ENCODE assay signal across 1 cellular context in the genomic region with DNA sequence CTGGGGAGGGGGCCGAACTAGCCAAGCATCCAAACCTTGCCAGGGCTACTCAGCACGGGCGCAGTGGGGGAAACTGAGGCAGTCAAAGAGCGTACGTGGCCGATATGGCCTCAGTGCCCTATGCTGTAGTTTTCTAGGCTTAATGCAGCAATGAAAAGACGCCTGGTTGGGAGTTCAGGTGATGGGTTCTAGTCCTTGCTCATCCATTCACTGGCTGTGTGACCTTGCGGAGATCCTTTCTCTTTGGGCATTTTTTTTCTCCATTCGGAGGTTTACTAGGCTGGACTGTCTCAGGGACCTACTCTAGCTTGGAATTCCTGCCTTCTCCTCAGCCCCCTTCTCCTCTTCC.
TF ChIP-seq lines count a peak whose summit lies in the region.

No MANE protein-coding gene starts in this region.

TF ChIP-seq in HepG2, 621 proteins besides CTCF, POLR2A, EP300 and RAD21 (continues in another document):
- TF ChIP-seq PHF21A (CRISPR knock-in tag; IDR thresholded peaks at IDR 0.05), result no peak
- TF ChIP-seq CBX5 (CRISPR knock-in tag; IDR thresholded peaks at IDR 0.05; ENCODE audit: borderline replicate concordance), result peak; percentile 49; the same call in 1 of the 2 replicates
- TF ChIP-seq GFI1 (CRISPR knock-in tag; IDR thresholded peaks at IDR 0.05; ENCODE audit: borderline replicate concordance), result no peak
- no peak for TF ChIP-seq SPEN (CRISPR knock-in tag; IDR thresholded peaks at IDR 0.05; ENCODE audit: low read depth)
- TF ChIP-seq ZNF441 (CRISPR knock-in tag; IDR thresholded peaks at IDR 0.05; ENCODE audit: borderline replicate concordance), result no peak
- TF ChIP-seq, protein P1, sequence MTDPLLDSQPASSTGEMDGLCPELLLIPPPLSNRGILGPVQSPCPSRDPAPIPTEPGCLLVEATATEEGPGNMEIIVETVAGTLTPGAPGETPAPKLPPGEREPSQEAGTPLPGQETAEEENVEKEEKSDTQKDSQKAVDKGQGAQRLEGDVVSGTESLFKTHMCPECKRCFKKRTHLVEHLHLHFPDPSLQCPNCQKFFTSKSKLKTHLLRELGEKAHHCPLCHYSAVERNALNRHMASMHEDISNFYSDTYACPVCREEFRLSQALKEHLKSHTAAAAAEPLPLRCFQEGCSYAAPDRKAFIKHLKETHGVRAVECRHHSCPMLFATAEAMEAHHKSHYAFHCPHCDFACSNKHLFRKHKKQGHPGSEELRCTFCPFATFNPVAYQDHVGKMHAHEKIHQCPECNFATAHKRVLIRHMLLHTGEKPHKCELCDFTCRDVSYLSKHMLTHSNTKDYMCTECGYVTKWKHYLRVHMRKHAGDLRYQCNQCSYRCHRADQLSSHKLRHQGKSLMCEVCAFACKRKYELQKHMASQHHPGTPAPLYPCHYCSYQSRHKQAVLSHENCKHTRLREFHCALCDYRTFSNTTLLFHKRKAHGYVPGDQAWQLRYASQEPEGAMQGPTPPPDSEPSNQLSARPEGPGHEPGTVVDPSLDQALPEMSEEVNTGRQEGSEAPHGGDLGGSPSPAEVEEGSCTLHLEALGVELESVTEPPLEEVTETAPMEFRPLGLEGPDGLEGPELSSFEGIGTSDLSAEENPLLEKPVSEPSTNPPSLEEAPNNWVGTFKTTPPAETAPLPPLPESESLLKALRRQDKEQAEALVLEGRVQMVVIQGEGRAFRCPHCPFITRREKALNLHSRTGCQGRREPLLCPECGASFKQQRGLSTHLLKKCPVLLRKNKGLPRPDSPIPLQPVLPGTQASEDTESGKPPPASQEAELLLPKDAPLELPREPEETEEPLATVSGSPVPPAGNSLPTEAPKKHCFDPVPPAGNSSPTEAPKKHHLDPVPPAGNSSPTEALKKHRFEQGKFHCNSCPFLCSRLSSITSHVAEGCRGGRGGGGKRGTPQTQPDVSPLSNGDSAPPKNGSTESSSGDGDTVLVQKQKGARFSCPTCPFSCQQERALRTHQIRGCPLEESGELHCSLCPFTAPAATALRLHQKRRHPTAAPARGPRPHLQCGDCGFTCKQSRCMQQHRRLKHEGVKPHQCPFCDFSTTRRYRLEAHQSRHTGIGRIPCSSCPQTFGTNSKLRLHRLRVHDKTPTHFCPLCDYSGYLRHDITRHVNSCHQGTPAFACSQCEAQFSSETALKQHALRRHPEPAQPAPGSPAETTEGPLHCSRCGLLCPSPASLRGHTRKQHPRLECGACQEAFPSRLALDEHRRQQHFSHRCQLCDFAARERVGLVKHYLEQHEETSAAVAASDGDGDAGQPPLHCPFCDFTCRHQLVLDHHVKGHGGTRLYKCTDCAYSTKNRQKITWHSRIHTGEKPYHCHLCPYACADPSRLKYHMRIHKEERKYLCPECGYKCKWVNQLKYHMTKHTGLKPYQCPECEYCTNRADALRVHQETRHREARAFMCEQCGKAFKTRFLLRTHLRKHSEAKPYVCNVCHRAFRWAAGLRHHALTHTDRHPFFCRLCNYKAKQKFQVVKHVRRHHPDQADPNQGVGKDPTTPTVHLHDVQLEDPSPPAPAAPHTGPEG (CRISPR knock-in tag; IDR thresholded peaks at IDR 0.05), result 0 out of 2 replicates have a peak, but pooled peaks have one; percentile 30
- TF ChIP-seq, protein P2, sequence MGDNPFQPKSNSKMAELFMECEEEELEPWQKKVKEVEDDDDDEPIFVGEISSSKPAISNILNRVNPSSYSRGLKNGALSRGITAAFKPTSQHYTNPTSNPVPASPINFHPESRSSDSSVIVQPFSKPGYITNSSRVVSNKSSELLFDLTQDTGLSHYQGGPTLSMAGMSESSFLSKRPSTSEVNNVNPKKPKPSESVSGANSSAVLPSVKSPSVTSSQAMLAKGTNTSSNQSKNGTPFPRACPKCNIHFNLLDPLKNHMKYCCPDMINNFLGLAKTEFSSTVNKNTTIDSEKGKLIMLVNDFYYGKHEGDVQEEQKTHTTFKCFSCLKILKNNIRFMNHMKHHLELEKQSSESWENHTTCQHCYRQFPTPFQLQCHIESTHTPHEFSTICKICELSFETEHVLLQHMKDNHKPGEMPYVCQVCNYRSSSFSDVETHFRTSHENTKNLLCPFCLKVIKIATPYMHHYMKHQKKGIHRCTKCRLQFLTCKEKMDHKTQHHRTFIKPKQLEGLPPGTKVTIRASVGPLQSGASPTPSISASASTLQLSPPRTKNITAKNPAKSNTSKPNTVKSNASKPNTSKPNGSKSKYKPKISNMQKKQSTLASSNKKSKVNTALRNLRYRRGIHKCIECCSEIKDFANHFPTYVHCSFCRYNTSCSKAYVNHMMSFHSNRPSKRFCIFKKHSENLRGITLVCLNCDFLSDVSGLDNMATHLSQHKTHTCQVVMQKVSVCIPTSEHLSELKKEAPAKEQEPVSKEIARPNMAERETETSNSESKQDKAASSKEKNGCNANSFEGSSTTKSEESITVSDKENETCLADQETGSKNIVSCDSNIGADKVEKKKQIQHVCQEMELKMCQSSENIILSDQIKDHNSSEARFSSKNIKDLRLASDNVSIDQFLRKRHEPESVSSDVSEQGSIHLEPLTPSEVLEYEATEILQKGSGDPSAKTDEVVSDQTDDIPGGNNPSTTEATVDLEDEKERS (CRISPR knock-in tag; IDR thresholded peaks at IDR 0.05), result no peak
- TF ChIP-seq KDM4B (CRISPR knock-in tag; IDR thresholded peaks at IDR 0.05), result no peak
- TF ChIP-seq ZNF468 (CRISPR knock-in tag; IDR thresholded peaks at IDR 0.05), result no peak
- TF ChIP-seq, protein P3, sequence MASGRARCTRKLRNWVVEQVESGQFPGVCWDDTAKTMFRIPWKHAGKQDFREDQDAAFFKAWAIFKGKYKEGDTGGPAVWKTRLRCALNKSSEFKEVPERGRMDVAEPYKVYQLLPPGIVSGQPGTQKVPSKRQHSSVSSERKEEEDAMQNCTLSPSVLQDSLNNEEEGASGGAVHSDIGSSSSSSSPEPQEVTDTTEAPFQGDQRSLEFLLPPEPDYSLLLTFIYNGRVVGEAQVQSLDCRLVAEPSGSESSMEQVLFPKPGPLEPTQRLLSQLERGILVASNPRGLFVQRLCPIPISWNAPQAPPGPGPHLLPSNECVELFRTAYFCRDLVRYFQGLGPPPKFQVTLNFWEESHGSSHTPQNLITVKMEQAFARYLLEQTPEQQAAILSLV (CRISPR knock-in tag; IDR thresholded peaks at IDR 0.05; ENCODE audit: borderline replicate concordance), result 0 out of 2 replicates have a peak, but pooled peaks have one; percentile 10
- TF ChIP-seq NR2F2 (IDR thresholded peaks at IDR 0.05; ENCODE audit: borderline replicate concordance, low read depth), result peak; percentile 15; the same call in 1 of the 2 replicates
- TF ChIP-seq MBD4 (IDR thresholded peaks at IDR 0.05; ENCODE audit: borderline replicate concordance, low read length), result no peak
- TF ChIP-seq RNF2 (conservative IDR thresholded peaks at IDR 0.05; ENCODE audit: low read depth), result no peak
- TF ChIP-seq, protein P4, sequence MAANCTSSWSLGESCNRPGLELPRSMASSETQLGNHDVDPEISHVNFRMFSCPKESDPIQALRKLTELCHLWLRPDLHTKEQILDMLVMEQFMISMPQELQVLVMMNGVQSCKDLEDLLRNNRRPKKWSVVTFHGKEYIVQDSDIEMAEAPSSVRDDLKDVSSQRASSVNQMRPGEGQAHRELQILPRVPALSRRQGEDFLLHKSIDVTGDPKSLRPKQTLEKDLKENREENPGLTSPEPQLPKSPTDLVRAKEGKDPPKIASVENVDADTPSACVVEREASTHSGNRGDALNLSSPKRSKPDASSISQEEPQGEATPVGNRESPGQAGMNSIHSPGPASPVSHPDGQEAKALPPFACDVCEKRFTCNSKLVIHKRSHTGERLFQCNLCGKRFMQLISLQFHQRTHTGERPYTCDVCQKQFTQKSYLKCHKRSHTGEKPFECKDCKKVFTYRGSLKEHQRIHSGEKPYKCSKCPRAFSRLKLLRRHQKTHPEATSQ (CRISPR knock-in tag; IDR thresholded peaks at IDR 0.05; ENCODE audit: borderline replicate concordance), result no peak
- no peak for TF ChIP-seq ZNF496 (CRISPR knock-in tag; IDR thresholded peaks at IDR 0.05; ENCODE audit: insufficient replicate concordance)
- TF ChIP-seq BHLHE40 (IDR thresholded peaks at IDR 0.05; ENCODE audit: low read length), result no peak
- TF ChIP-seq SYNCRIP (IDR thresholded peaks at IDR 0.05; ENCODE audit: insufficient read depth, low read depth, low read length), result no peak
- no peak for TF ChIP-seq FOXC1 (CRISPR knock-in tag; IDR thresholded peaks at IDR 0.05; ENCODE audit: borderline replicate concordance)
- TF ChIP-seq, protein P5, sequence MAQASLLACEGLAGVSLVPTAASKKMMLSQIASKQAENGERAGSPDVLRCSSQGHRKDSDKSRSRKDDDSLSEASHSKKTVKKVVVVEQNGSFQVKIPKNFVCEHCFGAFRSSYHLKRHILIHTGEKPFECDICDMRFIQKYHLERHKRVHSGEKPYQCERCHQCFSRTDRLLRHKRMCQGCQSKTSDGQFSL (CRISPR knock-in tag; IDR thresholded peaks at IDR 0.05), result no peak
- 0 out of 2 replicates have a peak, but pooled peaks have one; percentile 57 for TF ChIP-seq ZFP82 (CRISPR knock-in tag; IDR thresholded peaks at IDR 0.05; ENCODE audit: borderline replicate concordance)
- 0 out of 2 replicates have a peak, but pooled peaks have one; percentile 6 for TF ChIP-seq ZNF790 (CRISPR knock-in tag; IDR thresholded peaks at IDR 0.05; ENCODE audit: borderline replicate concordance)
- no peak for TF ChIP-seq ZSCAN31 (CRISPR knock-in tag; IDR thresholded peaks at IDR 0.05; ENCODE audit: low read depth)
- no peak for TF ChIP-seq FOXP1 (IDR thresholded peaks at IDR 0.05)
- no peak for TF ChIP-seq FOXP1 (CRISPR knock-in tag; IDR thresholded peaks at IDR 0.05)
- peak; percentile 90 for TF ChIP-seq NR2C2 (CRISPR knock-in tag; IDR thresholded peaks at IDR 0.05; ENCODE audit: borderline replicate concordance)
- TF ChIP-seq, protein P6, sequence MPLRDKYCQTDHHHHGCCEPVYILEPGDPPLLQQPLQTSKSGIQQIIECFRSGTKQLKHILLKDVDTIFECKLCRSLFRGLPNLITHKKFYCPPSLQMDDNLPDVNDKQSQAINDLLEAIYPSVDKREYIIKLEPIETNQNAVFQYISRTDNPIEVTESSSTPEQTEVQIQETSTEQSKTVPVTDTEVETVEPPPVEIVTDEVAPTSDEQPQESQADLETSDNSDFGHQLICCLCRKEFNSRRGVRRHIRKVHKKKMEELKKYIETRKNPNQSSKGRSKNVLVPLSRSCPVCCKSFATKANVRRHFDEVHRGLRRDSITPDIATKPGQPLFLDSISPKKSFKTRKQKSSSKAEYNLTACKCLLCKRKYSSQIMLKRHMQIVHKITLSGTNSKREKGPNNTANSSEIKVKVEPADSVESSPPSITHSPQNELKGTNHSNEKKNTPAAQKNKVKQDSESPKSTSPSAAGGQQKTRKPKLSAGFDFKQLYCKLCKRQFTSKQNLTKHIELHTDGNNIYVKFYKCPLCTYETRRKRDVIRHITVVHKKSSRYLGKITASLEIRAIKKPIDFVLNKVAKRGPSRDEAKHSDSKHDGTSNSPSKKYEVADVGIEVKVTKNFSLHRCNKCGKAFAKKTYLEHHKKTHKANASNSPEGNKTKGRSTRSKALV (CRISPR knock-in tag; IDR thresholded peaks at IDR 0.05), result no peak
- TF ChIP-seq, protein P7, sequence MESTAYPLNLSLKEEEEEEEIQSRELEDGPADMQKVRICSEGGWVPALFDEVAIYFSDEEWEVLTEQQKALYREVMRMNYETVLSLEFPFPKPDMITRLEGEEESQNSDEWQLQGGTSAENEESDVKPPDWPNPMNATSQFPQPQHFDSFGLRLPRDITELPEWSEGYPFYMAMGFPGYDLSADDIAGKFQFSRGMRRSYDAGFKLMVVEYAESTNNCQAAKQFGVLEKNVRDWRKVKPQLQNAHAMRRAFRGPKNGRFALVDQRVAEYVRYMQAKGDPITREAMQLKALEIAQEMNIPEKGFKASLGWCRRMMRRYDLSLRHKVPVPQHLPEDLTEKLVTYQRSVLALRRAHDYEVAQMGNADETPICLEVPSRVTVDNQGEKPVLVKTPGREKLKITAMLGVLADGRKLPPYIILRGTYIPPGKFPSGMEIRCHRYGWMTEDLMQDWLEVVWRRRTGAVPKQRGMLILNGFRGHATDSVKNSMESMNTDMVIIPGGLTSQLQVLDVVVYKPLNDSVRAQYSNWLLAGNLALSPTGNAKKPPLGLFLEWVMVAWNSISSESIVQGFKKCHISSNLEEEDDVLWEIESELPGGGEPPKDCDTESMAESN (CRISPR knock-in tag; conservative IDR thresholded peaks at IDR 0.05), result peak; percentile 33
- 0 out of 2 replicates have a peak, but pooled peaks have one; percentile 1 for TF ChIP-seq EED (CRISPR knock-in tag; IDR thresholded peaks at IDR 0.05)
- TF ChIP-seq ZNF331 (CRISPR knock-in tag; IDR thresholded peaks at IDR 0.05), result 0 out of 2 replicates have a peak, but pooled peaks have one; percentile 5
- TF ChIP-seq, protein P8, sequence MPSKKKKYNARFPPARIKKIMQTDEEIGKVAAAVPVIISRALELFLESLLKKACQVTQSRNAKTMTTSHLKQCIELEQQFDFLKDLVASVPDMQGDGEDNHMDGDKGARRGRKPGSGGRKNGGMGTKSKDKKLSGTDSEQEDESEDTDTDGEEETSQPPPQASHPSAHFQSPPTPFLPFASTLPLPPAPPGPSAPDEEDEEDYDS (CRISPR knock-in tag; IDR thresholded peaks at IDR 0.05), result no peak
- TF ChIP-seq, protein P9, sequence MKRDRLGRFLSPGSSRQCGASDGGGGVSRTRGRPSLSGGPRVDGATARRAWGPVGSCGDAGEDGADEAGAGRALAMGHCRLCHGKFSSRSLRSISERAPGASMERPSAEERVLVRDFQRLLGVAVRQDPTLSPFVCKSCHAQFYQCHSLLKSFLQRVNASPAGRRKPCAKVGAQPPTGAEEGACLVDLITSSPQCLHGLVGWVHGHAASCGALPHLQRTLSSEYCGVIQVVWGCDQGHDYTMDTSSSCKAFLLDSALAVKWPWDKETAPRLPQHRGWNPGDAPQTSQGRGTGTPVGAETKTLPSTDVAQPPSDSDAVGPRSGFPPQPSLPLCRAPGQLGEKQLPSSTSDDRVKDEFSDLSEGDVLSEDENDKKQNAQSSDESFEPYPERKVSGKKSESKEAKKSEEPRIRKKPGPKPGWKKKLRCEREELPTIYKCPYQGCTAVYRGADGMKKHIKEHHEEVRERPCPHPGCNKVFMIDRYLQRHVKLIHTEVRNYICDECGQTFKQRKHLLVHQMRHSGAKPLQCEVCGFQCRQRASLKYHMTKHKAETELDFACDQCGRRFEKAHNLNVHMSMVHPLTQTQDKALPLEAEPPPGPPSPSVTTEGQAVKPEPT (CRISPR knock-in tag; IDR thresholded peaks at IDR 0.05; ENCODE audit: low read depth), result no peak
- no peak for TF ChIP-seq FOXK2 (IDR thresholded peaks at IDR 0.05)
- TF ChIP-seq ZFP1 (CRISPR knock-in tag; IDR thresholded peaks at IDR 0.05), result no peak
- TF ChIP-seq NCOR1 (IDR thresholded peaks at IDR 0.05; ENCODE audit: borderline replicate concordance, low read length), result no peak
- TF ChIP-seq, protein P10, sequence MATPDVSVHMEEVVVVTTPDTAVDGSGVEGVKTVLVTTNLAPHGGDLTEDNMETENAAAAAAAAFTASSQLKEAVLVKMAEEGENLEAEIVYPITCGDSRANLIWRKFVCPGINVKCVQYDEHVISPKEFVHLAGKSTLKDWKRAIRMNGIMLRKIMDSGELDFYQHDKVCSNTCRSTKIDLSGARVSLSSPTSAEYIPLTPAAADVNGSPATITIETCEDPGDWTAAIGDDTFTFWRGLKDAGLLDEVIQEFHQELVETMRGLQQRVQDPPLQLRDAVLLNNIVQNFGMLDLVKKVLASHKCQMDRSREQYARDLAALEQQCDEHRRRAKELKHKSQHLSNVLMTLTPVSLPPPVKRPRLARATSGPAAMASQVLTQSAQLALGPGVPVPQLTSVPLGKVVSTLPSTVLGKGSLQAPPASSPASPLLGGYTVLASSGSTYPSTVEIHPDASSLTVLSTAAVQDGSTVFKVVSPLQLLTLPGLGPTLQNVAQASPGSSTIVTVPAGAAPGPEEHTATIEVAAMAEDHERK (CRISPR knock-in tag; IDR thresholded peaks at IDR 0.05; ENCODE audit: low read depth), result no peak
- TF ChIP-seq ZNF7 (CRISPR knock-in tag; IDR thresholded peaks at IDR 0.05), result no peak
- TF ChIP-seq TMF1 (CRISPR knock-in tag; IDR thresholded peaks at IDR 0.05; ENCODE audit: low read depth), result 0 out of 2 replicates have a peak, but pooled peaks have one; percentile 5
- TF ChIP-seq PRPF4 (IDR thresholded peaks at IDR 0.05; ENCODE audit: low read depth, low read length, poor library complexity, severe bottlenecking), result no peak
- no peak for TF ChIP-seq RBFOX2 (IDR thresholded peaks at IDR 0.05; ENCODE audit: low read depth, low read length)
